8 cellular contexts compared by ENCODE assay signal in the genomic region with DNA sequence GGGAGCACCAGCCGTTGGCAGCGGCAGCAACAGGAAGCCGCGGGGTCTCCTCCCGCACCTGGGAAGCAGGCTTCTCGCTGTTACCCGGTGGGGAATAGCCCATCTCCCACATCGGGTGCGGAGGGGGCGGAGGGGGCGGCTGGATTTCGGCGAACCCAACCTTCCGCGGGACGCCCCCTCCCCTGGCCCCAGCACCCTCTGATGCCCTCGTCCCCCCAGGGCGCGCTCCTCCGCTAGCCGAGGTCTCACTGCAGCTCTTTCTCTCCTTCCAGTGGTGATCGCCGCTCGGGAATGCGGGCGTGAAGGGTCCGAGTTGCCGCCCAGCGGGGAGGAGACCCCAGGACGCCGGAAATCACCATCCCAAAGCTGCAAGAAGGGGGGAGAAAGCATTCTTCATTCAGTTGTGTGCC. TPM values are rescaled to one million over a fixed set of nuclear protein-coding genes. Genes with fewer than 3 reads are reported as not detected.
DNase-seq lines count a peak whose midpoint lies in the region; ATAC-seq and TF ChIP-seq lines count a peak whose summit lies in the region.

No MANE protein-coding gene starts in this region.

- peaks cover 4% of the 10 kb centered on the region for H3K9me3 Mint-ChIP-seq in activated naive CD4-positive, alpha-beta T cell treated with anti-CD3 and anti-CD28 coated beads for 36 hours
- no peaks in the 10 kb centered on the region for H3K9me3 Mint-ChIP-seq in endodermal cell
- H3K9me3 Mint-ChIP-seq in naive B cell = peaks cover under 1 to 6% (median 4%) of the 10 kb centered on the region in 7 donors

- peak overlapping the region; percentile 94 for H3K4me3 Mint-ChIP-seq in activated naive CD4-positive, alpha-beta T cell treated with anti-CD3 and anti-CD28 coated beads for 36 hours
- H3K4me3 Mint-ChIP-seq in endodermal cell (peak overlapping the region; percentile 79), naive B cell (peak overlapping the region; percentile 97 to 100 (median 99))

- TF ChIP-seq CTCF in Peyer's patch (IDR thresholded peaks at IDR 0.05) (no peak), endodermal cell (conservative IDR thresholded peaks at IDR 0.05) (no peak)

- no peaks in the 10 kb centered on the region for H3K27me3 Mint-ChIP-seq in activated naive CD4-positive, alpha-beta T cell treated with anti-CD3 and anti-CD28 coated beads for 36 hours (ENCODE audit: low read depth)
- H3K27me3 Mint-ChIP-seq in endodermal cell (ENCODE audit: insufficient read depth) (peaks cover 26% of the 10 kb centered on the region), naive B cell (no peaks in the 10 kb centered on the region)

- H3K27ac ChIP-seq in Peyer's patch (peak overlapping the region; percentile 90 to 99 (median 99)), endodermal cell (ENCODE audit: low read depth, low read length) (no peak overlapping the region)

- peak overlapping the region; percentile 74 to 87 (median 80) for H3K4me3 ChIP-seq in Peyer's patch
- peak overlapping the region; percentile 81 for H3K4me3 ChIP-seq in endodermal cell (ENCODE audit: low read length)

- H3K4me1 Mint-ChIP-seq in activated naive CD4-positive, alpha-beta T cell treated with anti-CD3 and anti-CD28 coated beads for 36 hours (ENCODE audit: low read depth) = peaks cover 26% of the 10 kb centered on the region
- H3K4me1 Mint-ChIP-seq in endodermal cell = peaks cover 4% of the 10 kb centered on the region
- H3K4me1 Mint-ChIP-seq in naive B cell = peaks cover 18 to 33% (median 25%) of the 10 kb centered on the region in 3 donors

- H3K9me3 ChIP-seq in Peyer's patch (no peaks in the 10 kb centered on the region), endodermal cell (ENCODE audit: control insufficient read depth, low read length) (no peaks in the 10 kb centered on the region)

- H3K27me3 ChIP-seq in Peyer's patch = no peaks in the 10 kb centered on the region
- peaks cover 60% of the 10 kb centered on the region for H3K27me3 ChIP-seq in endodermal cell (ENCODE audit: control insufficient read depth, insufficient read depth, low read length, poor library complexity, severe bottlenecking)

- no peak overlapping the region for H3K9ac ChIP-seq in endodermal cell (ENCODE audit: extremely low read depth, low read length, poor library complexity, severe bottlenecking)

- H3K36me3 Mint-ChIP-seq in activated naive CD4-positive, alpha-beta T cell treated with anti-CD3 and anti-CD28 coated beads for 36 hours (ENCODE audit: low read depth) = peaks cover 8% of the 10 kb centered on the region
- H3K36me3 Mint-ChIP-seq in endodermal cell (ENCODE audit: low read depth) = no peaks in the 10 kb centered on the region
- H3K36me3 Mint-ChIP-seq in naive B cell = peaks cover 6 to 7% of the 10 kb centered on the region in 2 donors

- no peak for DNase-seq in activated naive CD4-positive, alpha-beta T cell treated with anti-CD3 and anti-CD28 coated beads for 36 hours
- no peak for DNase-seq in activated naive CD4-positive, alpha-beta T cell treated with Interleukin-2 at 50 U/mL for 16 hours
- peak in 1 of 3 donors; percentile 41 for DNase-seq in Peyer's patch
- DNase-seq in endodermal cell = peak; percentile 85
- no peak for DNase-seq in naive B cell
- DNase-seq in NCI-H446 (lab: John Stamatoyannopoulos, UW) = no peak
- DNase-seq in globus pallidus (ENCODE audit: low spot score) = no peak

- ATAC-seq in naive B cell (ENCODE audit: low read depth in 2 of 2) (peak in 1 of 2 donors; percentile 0), GM21367 (IDR thresholded peaks at IDR 0.05; ENCODE audit: unreplicated experiment) (no peak)

- 0% methylated on average over 7 to 31 of the region's 31 CpGs for WGBS in endodermal cell (ENCODE audit: insufficient coverage in 1 of 2, insufficient read length in 1 of 2), 2 experiments

- peak overlapping the region; percentile 79 for H3K27ac Mint-ChIP-seq in activated naive CD4-positive, alpha-beta T cell treated with anti-CD3 and anti-CD28 coated beads for 36 hours
- H3K27ac Mint-ChIP-seq in endodermal cell (peak overlapping the region; percentile 93), naive B cell (peak overlapping the region; percentile 95 to 100 (median 98))

- intact Hi-C loops in activated naive CD4-positive, alpha-beta T cell treated with anti-CD3 and anti-CD28 coated beads for 36 hours (cut with micrococcal nuclease) = loop anchor here (1.0 to 5.0 kb wide), 3 partner anchors 60 to 315 kb away; no protein-coding TSS in a partner anchor

- no peaks in the 10 kb centered on the region for H3K36me3 ChIP-seq in Peyer's patch
- H3K36me3 ChIP-seq in endodermal cell (ENCODE audit: control insufficient read depth, insufficient read depth, low read length) = no peaks in the 10 kb centered on the region

- CTCF ChIA-PET in activated naive CD4-positive, alpha-beta T cell treated with anti-CD3 and anti-CD28 coated beads for 36 hours (lab: Charles Lee) = interaction anchor here (0.7 to 8.4 kb wide), 16 partner anchors 10 to 314 kb away, joined by 3 to 217 read pairs (median 5); no protein-coding TSS in a partner anchor

- no peak for TF ChIP-seq POLR2A in Peyer's patch (IDR thresholded peaks at IDR 0.05)

- peaks cover 0 to 21% (median 3%) of the 10 kb centered on the region in 4 donors for H3K4me1 ChIP-seq in Peyer's patch
- H3K4me1 ChIP-seq in endodermal cell (ENCODE audit: control insufficient read depth, insufficient read depth, low read length) = peaks cover 3% of the 10 kb centered on the region

RNA-seq across cellular contexts. Expression of a gene that starts 0.3 kb away (rescaled TPM):
- 1 to 10 TPM; 4.7 to 4.9 TPM for total RNA-seq in activated naive CD4-positive, alpha-beta T cell treated with anti-CD3 and anti-CD28 coated beads for 36 hours
- total RNA-seq in Peyer's patch (10 to 100 TPM; 17.0 to 39.6 (median 21.3) TPM), endodermal cell (1 to 10 TPM; 1.9 to 8.0 TPM)
- 4.8 TPM for polyA plus RNA-seq in endodermal cell (2013, experiment 1 of 2)
- 4.2 TPM for polyA plus RNA-seq in endodermal cell (2013, experiment 2 of 2)
- polyA plus RNA-seq in naive B cell (ENCODE audit: low read depth in 6 of 6) = 1 to 10 TPM in 4 of 6 donors, under 1 TPM in 1, not detected in 1; 0.84 to 2.1 (median 1.2) TPM

RNA-seq across cellular contexts. Expression of a gene that starts 57.5 kb away (rescaled TPM):
- 1 to 10 TPM; 9.2 to 9.7 TPM for total RNA-seq in activated naive CD4-positive, alpha-beta T cell treated with anti-CD3 and anti-CD28 coated beads for 36 hours
- total RNA-seq in Peyer's patch (10 to 100 TPM; 11.6 to 26.8 (median 19.0) TPM), endodermal cell (10 to 100 TPM; 17.8 to 19.3 TPM)
- polyA plus RNA-seq in endodermal cell (2013, experiment 1 of 2) = 23.1 TPM
- polyA plus RNA-seq in endodermal cell (2013, experiment 2 of 2) = 26.7 TPM
- polyA plus RNA-seq in naive B cell (ENCODE audit: low read depth in 6 of 6) = 10 to 100 TPM; 27.4 to 41.3 (median 35.3) TPM
